Comparison of ENCODE assay signal across 8 cellular contexts in genomic region chr21:39518055-39518844, GRCh38.
DNase-seq lines count a peak whose midpoint lies in the region; ATAC-seq and TF ChIP-seq lines count a peak whose summit lies in the region.

No MANE protein-coding gene starts in this region.

- no peaks in the 10 kb centered on the region for H3K27me3 ChIP-seq in testis

- H3K4me3 ChIP-seq in AG09309 (ENCODE audit: control insufficient read depth, low read depth, low read length) (no peak overlapping the region), epithelial cell of proximal tubule (ENCODE audit: low read depth, low read length) (no peak overlapping the region), testis (no peak overlapping the region)

- CTCF ChIA-PET in activated CD8-positive, alpha-beta T cell treated with anti-CD3 and anti-CD28 coated beads, Interleukin-2, amount 10 ng/mL, durations not matched to agents 7 days and 5 days (lab: Charles Lee) = interaction anchor here (0.7 to 2.4 kb wide), 16 partner anchors 9 to 254 kb away, joined by 3 to 15 read pairs (median 4); no protein-coding TSS in a partner anchor

- POLR2A ChIA-PET in activated CD8-positive, alpha-beta T cell treated with anti-CD3 and anti-CD28 coated beads, Interleukin-2, amount 10 ng/mL, durations not matched to agents 7 days and 5 days (lab: Charles Lee) = interaction anchor here (0.9 kb wide), 1 partner anchor 14 kb away, joined by 3 read pairs; no protein-coding TSS in a partner anchor

- intact Hi-C loops in testis (cut with DNase I; ENCODE audit: low total_unique reads) = no loop called here

- no peak overlapping the region for H3K4me3 Mint-ChIP-seq in activated CD8-positive, alpha-beta T cell treated with anti-CD3 and anti-CD28 coated beads, Interleukin-2, amount 10 ng/mL, durations not matched to agents 7 days and 5 days

- H3K4me1 Mint-ChIP-seq in activated CD8-positive, alpha-beta T cell treated with anti-CD3 and anti-CD28 coated beads, Interleukin-2, amount 10 ng/mL, durations not matched to agents 7 days and 5 days (ENCODE audit: low read depth) = no peaks in the 10 kb centered on the region

- no peak overlapping the region for H3K27ac ChIP-seq in testis

- H3K36me3 ChIP-seq in testis (ENCODE audit: low read depth, missing control alignments) = no peaks in the 10 kb centered on the region

- no peaks in the 10 kb centered on the region for H3K9me3 ChIP-seq in testis

- H3K27me3 Mint-ChIP-seq in activated CD8-positive, alpha-beta T cell treated with anti-CD3 and anti-CD28 coated beads, Interleukin-2, amount 10 ng/mL, durations not matched to agents 7 days and 5 days (ENCODE audit: low read depth) = peaks cover 3% of the 10 kb centered on the region

- peak; percentile 46 for ATAC-seq in GM18520 (IDR thresholded peaks at IDR 0.05; ENCODE audit: unreplicated experiment)
- ATAC-seq in activated CD8-positive, alpha-beta T cell treated with anti-CD3 and anti-CD28 coated beads, Interleukin-2, amount 10 ng/mL, durations not matched to agents 7 days and 5 days = peak; percentile 86

- peak; percentile 83 for TF ChIP-seq CTCF in AG09309 (IDR thresholded peaks at IDR 0.05; ENCODE audit: control insufficient read depth, insufficient read depth, low read depth, low read length, missing control alignments)
- TF ChIP-seq CTCF in epithelial cell of proximal tubule (conservative IDR thresholded peaks at IDR 0.05; ENCODE audit: low read depth, low read length) = peak; percentile 91
- peak; percentile 63 to 85 (median 64) for TF ChIP-seq CTCF in testis (IDR thresholded peaks at IDR 0.05)

- TF ChIP-seq POLR2A in testis (IDR thresholded peaks at IDR 0.05) = no peak

- peak; percentile 4 for DNase-seq in AG09309 (ENCODE audit: low read depth)
- peak; percentile 71 for DNase-seq in HPDE6-E6E7 (ENCODE audit: extremely low spot score)
- peak; percentile 91 for DNase-seq in NCI-H82 (lab: John Stamatoyannopoulos, UW)
- DNase-seq in activated CD8-positive, alpha-beta T cell treated with anti-CD3 and anti-CD28 coated beads, Interleukin-2, amount 10 ng/mL, durations not matched to agents 7 days and 5 days = peak; percentile 62
- no peak for DNase-seq in epithelial cell of proximal tubule (ENCODE audit: low read depth)
- peak; percentile 60 for DNase-seq in myocyte (ENCODE audit: low read depth)
- DNase-seq in testis = peak; percentile 59

- H3K4me1 ChIP-seq in testis = no peaks in the 10 kb centered on the region

- H3K36me3 Mint-ChIP-seq in activated CD8-positive, alpha-beta T cell treated with anti-CD3 and anti-CD28 coated beads, Interleukin-2, amount 10 ng/mL, durations not matched to agents 7 days and 5 days (ENCODE audit: low read depth) = no peaks in the 10 kb centered on the region

- H3K9me3 Mint-ChIP-seq in activated CD8-positive, alpha-beta T cell treated with anti-CD3 and anti-CD28 coated beads, Interleukin-2, amount 10 ng/mL, durations not matched to agents 7 days and 5 days (ENCODE audit: insufficient read depth) = no peaks in the 10 kb centered on the region

- 30 to 31% methylated on average over 13 of the region's 13 CpGs for WGBS in testis, 2 donors

- no peak overlapping the region for H3K27ac Mint-ChIP-seq in activated CD8-positive, alpha-beta T cell treated with anti-CD3 and anti-CD28 coated beads, Interleukin-2, amount 10 ng/mL, durations not matched to agents 7 days and 5 days
